In the genomic region with DNA sequence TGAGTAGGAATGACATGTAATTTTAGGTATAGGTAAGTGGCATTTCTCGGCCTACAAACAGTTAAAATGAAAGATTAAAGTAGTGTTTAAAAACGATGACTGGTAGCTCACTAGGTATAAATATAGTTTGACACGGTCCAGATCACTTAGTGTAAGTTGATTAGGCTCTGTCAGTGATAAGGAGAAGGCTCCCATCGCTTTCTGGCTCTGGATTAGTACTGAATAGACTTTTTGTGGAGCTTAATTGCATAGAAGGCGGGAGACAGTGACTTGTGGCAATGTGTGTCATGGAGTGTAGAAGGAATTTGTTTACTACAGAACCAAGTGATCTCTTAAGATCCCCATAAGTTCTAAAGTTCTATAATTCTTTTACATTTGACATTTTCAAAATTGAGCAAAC, we compare ENCODE assay signal across 16 cellular contexts. TPM values are rescaled to one million over a fixed set of nuclear protein-coding genes. Genes with fewer than 3 reads are reported as not detected.
DNase-seq lines count a peak whose midpoint lies in the region; ATAC-seq and TF ChIP-seq lines count a peak whose summit lies in the region.
"Had no signal": no experiment of that assay in that cellular context is flagged by ENCODE, and none has a peak within 500 bp of the region (broad histone marks: within the 10 kb centered on the region; RNA-seq: fewer than 3 reads in every experiment).

No MANE protein-coding gene starts in this region.

- no peak overlapping the region for H3K4me3 Mint-ChIP-seq in activated T-cell treated with anti-CD3 and anti-CD28 coated beads, Interleukin-2, amount 50 U/mL, for 72 hours
- H3K4me3 Mint-ChIP-seq: activated CD8-positive, alpha-beta T cell treated with anti-CD3 and anti-CD28 coated beads for 36 hours had no signal

- peak overlapping the region in 3 of 4 donors; percentile 53 to 99 (median 74) for H3K27ac ChIP-seq in gastroesophageal sphincter
- H3K27ac ChIP-seq in muscle layer of duodenum (ENCODE audit: low read length): peak overlapping the region; percentile 33
- peak overlapping the region; percentile 44 to 64 for H3K27ac ChIP-seq in thoracic aorta
- H3K27ac ChIP-seq: HL-60, parathyroid adenoma had no signal

- peaks cover 6 to 98% (median 54%) of the 10 kb centered on the region in 3 donors for H3K4me1 ChIP-seq in gastroesophageal sphincter
- peaks cover 2 to 44% of the 10 kb centered on the region in 2 donors for H3K4me1 ChIP-seq in muscle layer of duodenum (ENCODE audit: control insufficient read depth in 1 of 2, insufficient read depth in 2 of 2, low read length in 2 of 2)
- H3K4me1 ChIP-seq in thoracic aorta (ENCODE audit: control insufficient read depth in 1 of 2, low read depth in 2 of 2): peaks cover 25 to 70% of the 10 kb centered on the region in 2 donors

- H3K36me3 ChIP-seq in gastroesophageal sphincter (peaks cover 0 to 16% of the 10 kb centered on the region in 2 donors), muscle layer of duodenum (ENCODE audit: control insufficient read depth in 1 of 2, insufficient read depth in 2 of 2, low read length in 2 of 2) (peaks cover 4 to 6% of the 10 kb centered on the region in 2 donors), thoracic aorta (peaks cover 4% of the 10 kb centered on the region)

- H3K27me3 ChIP-seq in gastroesophageal sphincter: no peaks in the 10 kb centered on the region
- no peaks in the 10 kb centered on the region for H3K27me3 ChIP-seq in muscle layer of duodenum (ENCODE audit: low read depth, low read length)
- no peaks in the 10 kb centered on the region for H3K27me3 ChIP-seq in thoracic aorta (replicated peaks; ENCODE audit: insufficient read depth)

- peaks cover 0 to 6% of the 10 kb centered on the region in 2 donors for H3K36me3 Mint-ChIP-seq in activated T-cell treated with anti-CD3 and anti-CD28 coated beads, Interleukin-2, amount 50 U/mL, for 72 hours (ENCODE audit: insufficient read depth in 2 of 2)

- WGBS in gastroesophageal sphincter (ENCODE audit: low coverage in 1 of 2), 2 donors: 35 to 46% methylated on average over 5 of the region's 5 CpGs

- TF ChIP-seq CTCF in gastroesophageal sphincter (IDR thresholded peaks at IDR 0.05) (no peak), thoracic aorta (IDR thresholded peaks at IDR 0.05) (no peak)

- H3K27ac Mint-ChIP-seq in activated T-cell treated with anti-CD3 and anti-CD28 coated beads, Interleukin-2, amount 50 U/mL, for 72 hours: peak overlapping the region; percentile 20
- H3K27ac Mint-ChIP-seq: activated CD8-positive, alpha-beta T cell treated with anti-CD3 and anti-CD28 coated beads for 36 hours had no signal

- no peak overlapping the region for H3K4me3 ChIP-seq in gastroesophageal sphincter
- no peak overlapping the region for H3K4me3 ChIP-seq in muscle layer of duodenum (ENCODE audit: low read depth in 1 of 2, low read length in 2 of 2)
- H3K4me3 ChIP-seq in thoracic aorta: no peak overlapping the region
- H3K4me3 ChIP-seq: K562 had no signal

- H3K9me3 ChIP-seq in gastroesophageal sphincter (no peaks in the 10 kb centered on the region), muscle layer of duodenum (ENCODE audit: control insufficient read depth in 1 of 2, low read length in 2 of 2) (no peaks in the 10 kb centered on the region), thoracic aorta (no peaks in the 10 kb centered on the region)

- TF ChIP-seq EP300 in gastroesophageal sphincter (IDR thresholded peaks at IDR 0.05): no peak

- H3K9me3 Mint-ChIP-seq in activated T-cell treated with anti-CD3 and anti-CD28 coated beads, Interleukin-2, amount 50 U/mL, for 72 hours: no peaks in the 10 kb centered on the region
- H3K9me3 Mint-ChIP-seq: activated CD8-positive, alpha-beta T cell treated with anti-CD3 and anti-CD28 coated beads for 36 hours had no signal

- H3K27me3 Mint-ChIP-seq in activated T-cell treated with anti-CD3 and anti-CD28 coated beads, Interleukin-2, amount 50 U/mL, for 72 hours (ENCODE audit: low read depth): no peaks in the 10 kb centered on the region
- H3K27me3 Mint-ChIP-seq: activated CD8-positive, alpha-beta T cell treated with anti-CD3 and anti-CD28 coated beads for 36 hours had no signal

- TF ChIP-seq POLR2A in gastroesophageal sphincter (IDR thresholded peaks at IDR 0.05): no peak

- DNase-seq in activated T-cell treated with anti-CD3 and anti-CD28 coated beads, Interleukin-2, amount 50 U/mL, for 72 hours: no peak
- no peak for DNase-seq in activated T-cell treated with anti-CD3 and anti-CD28 coated beads, Interleukin-2, amount 50 U/mL, for 48 hours
- DNase-seq in thoracic aorta (ENCODE audit: low spot score): no peak
- DNase-seq in OCI-M1 (lab: John Stamatoyannopoulos, UW): no peak
- no peak for DNase-seq in MV-4-11 (lab: John Stamatoyannopoulos, UW)
- DNase-seq: activated CD8-positive, alpha-beta T cell treated with anti-CD3 and anti-CD28 coated beads for 36 hours; activated gamma-delta T cell; effector CD4-positive, alpha-beta T cell; NCI-H1436; NCI-H2227 treated with DMSO at 0.1 percent for 48 hours had no signal

- peaks cover 45% of the 10 kb centered on the region for H3K4me1 Mint-ChIP-seq in activated T-cell treated with anti-CD3 and anti-CD28 coated beads, Interleukin-2, amount 50 U/mL, for 72 hours (ENCODE audit: low read depth)

- ATAC-seq in activated T-cell treated with anti-CD3 and anti-CD28 coated beads, Interleukin-2, amount 50 U/mL, for 72 hours (replicated peaks in 1 of 2): no peak
- ATAC-seq in gastroesophageal sphincter: no peak
- no peak for ATAC-seq in thoracic aorta (ENCODE audit: insufficient number of reproducible peaks, low FRiP score, low read depth)
- ATAC-seq in GM19463 (IDR thresholded peaks at IDR 0.05; ENCODE audit: unreplicated experiment): no peak
- ATAC-seq: activated CD8-positive, alpha-beta T cell treated with anti-CD3 and anti-CD28 coated beads for 36 hours; K562 had no signal

RNA-seq across cellular contexts. Expression of a gene that starts 6.7 kb away (rescaled TPM):
- total RNA-seq in activated T-cell treated with anti-CD3 and anti-CD28 coated beads, Interleukin-2, amount 50 U/mL, for 72 hours: 10 to 100 TPM; 43.7 to 48.3 TPM
- total RNA-seq in gastroesophageal sphincter (100 to 1,000 TPM; 131 to 663 (median 337) TPM), thoracic aorta (100 to 1,000 TPM; 124 to 256 TPM)

RNA-seq across cellular contexts. Expression of a gene that starts 59.1 kb away (rescaled TPM):
- total RNA-seq in activated T-cell treated with anti-CD3 and anti-CD28 coated beads, Interleukin-2, amount 50 U/mL, for 72 hours: 10 to 100 TPM; 55.3 to 58.7 TPM
- total RNA-seq in gastroesophageal sphincter (10 to 100 TPM; 34.8 to 49.2 (median 43.9) TPM), thoracic aorta (100 to 1,000 TPM in 1 of 2 donors, 10 to 100 TPM in 1; 82.0 to 107 TPM)
